22 cellular contexts compared by ENCODE assay signal in the genomic region with DNA sequence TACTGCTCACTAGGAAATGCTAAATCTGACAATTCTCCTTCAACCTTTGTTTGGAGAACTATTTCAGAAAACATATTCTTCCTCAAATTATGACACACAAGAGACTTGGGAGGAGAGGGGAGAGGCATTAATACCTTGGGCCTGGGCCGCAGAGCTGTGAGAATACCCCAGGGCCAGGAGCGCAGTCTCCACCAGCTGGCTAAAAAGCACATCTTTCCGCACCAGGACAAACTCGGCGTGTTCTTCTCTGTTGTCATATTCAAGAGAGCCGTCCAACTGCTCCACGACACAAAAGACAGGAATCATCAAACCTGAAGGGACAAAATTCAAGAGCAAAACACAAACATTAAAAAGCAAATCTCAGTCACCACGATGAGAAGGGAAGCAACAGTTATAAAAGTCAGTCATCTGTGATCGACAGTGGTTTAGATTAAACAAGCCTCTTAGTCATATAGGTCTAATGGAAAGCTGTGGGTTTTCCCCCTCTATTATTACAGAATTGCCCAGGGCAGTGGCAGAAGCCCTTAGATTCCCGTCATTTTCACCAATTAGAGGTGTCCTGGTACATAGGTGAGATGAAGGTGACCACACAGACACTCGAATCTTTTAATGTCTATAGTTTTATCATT. TPM values are rescaled to one million over a fixed set of nuclear protein-coding genes. Genes with fewer than 3 reads are reported as not detected.
DNase-seq lines count a peak whose midpoint lies in the region; ATAC-seq and TF ChIP-seq lines count a peak whose summit lies in the region.
"Had no signal": no experiment of that assay in that cellular context is flagged by ENCODE, and none has a peak within 500 bp of the region (broad histone marks: within the 10 kb centered on the region; RNA-seq: fewer than 3 reads in every experiment).

No MANE protein-coding gene starts in this region.

- H3K36me3 Mint-ChIP-seq in GM23338 (ENCODE audit: low read depth): no peaks in the 10 kb centered on the region
- H3K36me3 Mint-ChIP-seq: activated CD8-positive, alpha-beta memory T cell treated with anti-CD3 and anti-CD28 coated beads, Interleukin-2, amount 10 ng/mL, durations not matched to agents 7 days and 5 days had no signal

- ATAC-seq in GM23338 (peak; percentile 63), HG03139 (IDR thresholded peaks at IDR 0.05; ENCODE audit: unreplicated experiment) (no peak)
- ATAC-seq: activated CD4-positive, CD25-positive, alpha-beta regulatory T cell treated with anti-CD3 and anti-CD28 coated beads, Interleukin-2, amount 50 U/mL, for 24 hours; activated CD8-positive, alpha-beta memory T cell treated with anti-CD3 and anti-CD28 coated beads, Interleukin-2, amount 10 ng/mL, durations not matched to agents 7 days and 5 days; activated T-helper 17 cell treated with anti-CD3 and anti-CD28 coated beads, Interleukin-2, amount 50 U/mL, for 72 hours; foreskin keratinocyte; left lobe of liver; right cardiac atrium had no signal

- H3K4me1 Mint-ChIP-seq in GM23338: peaks cover 31% of the 10 kb centered on the region
- H3K4me1 Mint-ChIP-seq: activated CD8-positive, alpha-beta memory T cell treated with anti-CD3 and anti-CD28 coated beads, Interleukin-2, amount 10 ng/mL, durations not matched to agents 7 days and 5 days; activated T-helper 17 cell treated with anti-CD3 and anti-CD28 coated beads, Interleukin-2, amount 50 U/mL, for 72 hours had no signal

- no peaks in the 10 kb centered on the region for H3F3A ChIP-seq in GM23338 (replicated peaks; ENCODE audit: low read depth)

- H4K20me1 ChIP-seq in GM23338 (replicated peaks; ENCODE audit: insufficient read depth): no peaks in the 10 kb centered on the region
- H4K20me1 ChIP-seq in OCI-LY3 (ENCODE audit: insufficient read depth, low read length): peaks cover 10% of the 10 kb centered on the region; the same call in 1 of the 2 replicates

- H3K4me1 ChIP-seq in BE2C (no peaks in the 10 kb centered on the region), GM23338 (ENCODE audit: insufficient read depth) (peaks cover 36% of the 10 kb centered on the region), OCI-LY3 (ENCODE audit: low read length) (peaks cover 8% of the 10 kb centered on the region), iPS-20b (ENCODE audit: insufficient read depth, low read length) (peaks cover 35% of the 10 kb centered on the region)
- H3K4me1 ChIP-seq: foreskin keratinocyte had no signal

- H3K27me3 ChIP-seq in BE2C (no peaks in the 10 kb centered on the region), GM23338 (ENCODE audit: insufficient read depth) (no peaks in the 10 kb centered on the region), OCI-LY3 (ENCODE audit: low read depth, low read length) (peaks cover 15% of the 10 kb centered on the region), iPS-20b (ENCODE audit: insufficient read depth, low read length) (no peaks in the 10 kb centered on the region)
- H3K27me3 ChIP-seq: foreskin keratinocyte, transverse colon had no signal

- H3K9me2 ChIP-seq in GM23338 (ENCODE audit: insufficient read depth): no peaks in the 10 kb centered on the region

- no peak overlapping the region for H3K4me3 Mint-ChIP-seq in GM23338
- H3K4me3 Mint-ChIP-seq: activated CD8-positive, alpha-beta memory T cell treated with anti-CD3 and anti-CD28 coated beads, Interleukin-2, amount 10 ng/mL, durations not matched to agents 7 days and 5 days; activated T-helper 17 cell treated with anti-CD3 and anti-CD28 coated beads, Interleukin-2, amount 50 U/mL, for 72 hours; dendritic cell treated with granulocyte-macrophage colony-stimulating factor and Interleukin-4, amounts not matched to agents 40 ng/mL and 50 ng/mL, for 4 days; T-helper 2 cell treated with Interferon-gamma antibody and Interleukin-4, amounts not matched to agents 5 μg/mL and 100 μg/mL, for 36 hours had no signal

- H3K27ac ChIP-seq in GM23338 (ENCODE audit: low read depth) (no peak overlapping the region), OCI-LY3 (ENCODE audit: low read length) (no peak overlapping the region), iPS-20b (ENCODE audit: low read length) (no peak overlapping the region)
- H3K27ac ChIP-seq: foreskin keratinocyte, neutrophil, transverse colon had no signal

- 0 out of 2 replicates have a peak overlapping the region, but pooled peaks have one; percentile 6 for H3K4me2 ChIP-seq in GM23338
- peak overlapping the region; percentile 36 for H3K4me2 ChIP-seq in OCI-LY3 (ENCODE audit: low read length)

- no peaks in the 10 kb centered on the region for H3K9me3 ChIP-seq in BE2C
- no peaks in the 10 kb centered on the region for H3K9me3 ChIP-seq in OCI-LY3 (ENCODE audit: insufficient read depth, low read length)
- no peaks in the 10 kb centered on the region for H3K9me3 ChIP-seq in iPS-20b (ENCODE audit: insufficient read depth, low read depth, low read length)
- H3K9me3 ChIP-seq: neutrophil, transverse colon had no signal

- no peaks in the 10 kb centered on the region for H3K27me3 Mint-ChIP-seq in GM23338 (ENCODE audit: insufficient read depth, low read depth, poor library complexity)
- H3K27me3 Mint-ChIP-seq: dendritic cell treated with granulocyte-macrophage colony-stimulating factor and Interleukin-4, amounts not matched to agents 40 ng/mL and 50 ng/mL, for 4 days had no signal

- H3K9ac ChIP-seq in OCI-LY3 (ENCODE audit: low read length) (no peak overlapping the region), iPS-20b (ENCODE audit: low read depth, low read length) (peak overlapping the region; percentile 7; the same call in 1 of the 2 replicates)

- H3K4me3 ChIP-seq in BE2C (ENCODE audit: low read depth, low read length) (no peak overlapping the region), GM23338 (no peak overlapping the region), OCI-LY3 (ENCODE audit: low read length) (no peak overlapping the region), iPS-20b (ENCODE audit: low read length) (no peak overlapping the region)
- H3K4me3 ChIP-seq: transverse colon had no signal

- peak overlapping the region; percentile 15 for H3K27ac Mint-ChIP-seq in GM23338
- H3K27ac Mint-ChIP-seq: activated CD8-positive, alpha-beta memory T cell treated with anti-CD3 and anti-CD28 coated beads, Interleukin-2, amount 10 ng/mL, durations not matched to agents 7 days and 5 days; activated T-helper 17 cell treated with anti-CD3 and anti-CD28 coated beads, Interleukin-2, amount 50 U/mL, for 72 hours; dendritic cell treated with granulocyte-macrophage colony-stimulating factor and Interleukin-4, amounts not matched to agents 40 ng/mL and 50 ng/mL, for 4 days; T-helper 2 cell treated with Interferon-gamma antibody and Interleukin-4, amounts not matched to agents 5 μg/mL and 100 μg/mL, for 36 hours had no signal

- H3K36me3 ChIP-seq in BE2C (no peaks in the 10 kb centered on the region), GM23338 (ENCODE audit: insufficient read depth) (no peaks in the 10 kb centered on the region), OCI-LY3 (replicated peaks; ENCODE audit: low read depth, low read length) (no peaks in the 10 kb centered on the region), iPS-20b (ENCODE audit: insufficient read depth, low read depth, low read length) (no peaks in the 10 kb centered on the region)
- H3K36me3 ChIP-seq: neutrophil had no signal

- H3K9me3 Mint-ChIP-seq in GM23338: no peaks in the 10 kb centered on the region
- H3K9me3 Mint-ChIP-seq: activated T-helper 17 cell treated with anti-CD3 and anti-CD28 coated beads, Interleukin-2, amount 50 U/mL, for 72 hours; dendritic cell treated with granulocyte-macrophage colony-stimulating factor and Interleukin-4, amounts not matched to agents 40 ng/mL and 50 ng/mL, for 4 days; T-helper 2 cell treated with Interferon-gamma antibody and Interleukin-4, amounts not matched to agents 5 μg/mL and 100 μg/mL, for 36 hours had no signal

- peak; percentile 23; the same call in 1 of the 2 replicates for TF ChIP-seq CTCF in BE2C (IDR thresholded peaks at IDR 0.05; ENCODE audit: low read depth, low read length)
- TF ChIP-seq CTCF in GM23338 (conservative IDR thresholded peaks at IDR 0.05; ENCODE audit: low read depth in 2 of 2): peak in 1 of 2 experiments; percentile 49; a peak in 2 of 4 replicates
- TF ChIP-seq CTCF in OCI-LY3 (IDR thresholded peaks at IDR 0.05; ENCODE audit: low read depth, low read length): no peak

- H2AFZ ChIP-seq in GM23338 (no peak overlapping the region; the same call in 1 of the 2 replicates), OCI-LY3 (ENCODE audit: low read depth, low read length) (no peak overlapping the region)

- DNase-seq in BE2C (no peak), GM23338 (ENCODE audit: low spot score) (no peak), KG1 (lab: John Stamatoyannopoulos, UW) (no peak)
- no peak for DNase-seq in activated effector memory CD4-positive, alpha-beta T cell treated with Interleukin-2 at 50 U/mL for 16 hours
- no peak for DNase-seq in activated CD8-positive, alpha-beta memory T cell treated with anti-CD3 and anti-CD28 coated beads for 24 hours
- DNase-seq: activated CD8-positive, alpha-beta memory T cell treated with anti-CD3 and anti-CD28 coated beads, Interleukin-2, amount 10 ng/mL, durations not matched to agents 7 days and 5 days; foreskin keratinocyte; NCI-H1436 treated with DMSO at 0.1 percent for 48 hours; NCI-H524; right cardiac atrium; stimulated activated naive CD4-positive, alpha-beta T cell treated with Interleukin-2 at 50 U/mL for 16 hours; transverse colon had no signal

- H3K79me2 ChIP-seq in GM23338 (replicated peaks; ENCODE audit: insufficient read depth) (no peaks in the 10 kb centered on the region), OCI-LY3 (ENCODE audit: low read length) (no peaks in the 10 kb centered on the region)

TF ChIP-seq in GM23338, 12 proteins besides CTCF, POLR2A, EP300 and RAD21 (continues in another document):
- TF ChIP-seq EZH2phosphoT487 (IDR thresholded peaks at IDR 0.05; ENCODE audit: unreplicated experiment): no peak
- no peak for TF ChIP-seq STAT1 (IDR thresholded peaks at IDR 0.05; ENCODE audit: unreplicated experiment)
- no peak for TF ChIP-seq CREB1 (CRISPR knock-in tag; IDR thresholded peaks at IDR 0.05; ENCODE audit: low read depth)
- TF ChIP-seq, protein P1, sequence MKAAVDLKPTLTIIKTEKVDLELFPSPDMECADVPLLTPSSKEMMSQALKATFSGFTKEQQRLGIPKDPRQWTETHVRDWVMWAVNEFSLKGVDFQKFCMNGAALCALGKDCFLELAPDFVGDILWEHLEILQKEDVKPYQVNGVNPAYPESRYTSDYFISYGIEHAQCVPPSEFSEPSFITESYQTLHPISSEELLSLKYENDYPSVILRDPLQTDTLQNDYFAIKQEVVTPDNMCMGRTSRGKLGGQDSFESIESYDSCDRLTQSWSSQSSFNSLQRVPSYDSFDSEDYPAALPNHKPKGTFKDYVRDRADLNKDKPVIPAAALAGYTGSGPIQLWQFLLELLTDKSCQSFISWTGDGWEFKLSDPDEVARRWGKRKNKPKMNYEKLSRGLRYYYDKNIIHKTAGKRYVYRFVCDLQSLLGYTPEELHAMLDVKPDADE (IDR thresholded peaks at IDR 0.05): no peak
- TF ChIP-seq EZH2 (IDR thresholded peaks at IDR 0.05; ENCODE audit: low read depth, unreplicated experiment): no peak
- TF ChIP-seq ZNF331 (CRISPR knock-in tag; IDR thresholded peaks at IDR 0.05; ENCODE audit: low read depth): no peak
- no peak for TF ChIP-seq NANOG (IDR thresholded peaks at IDR 0.05; ENCODE audit: borderline replicate concordance)

RNA-seq across cellular contexts. Expression of a gene that starts 24.4 kb away (rescaled TPM):
- 3.2 TPM for polyA plus RNA-seq in BE2C (2012; ENCODE audit: insufficient read depth, insufficient read length, low read depth)
- 5.7 and 6.0 TPM in 2 replicates for total RNA-seq in GM23338 (2014; rRNA removed; shearing (Covaris generic))
- polyA plus RNA-seq in GM23338 (2016; fragmentation: Nextera tagmentation; extraction: Ambion mirVana): 1.6 and 2.0 TPM in 2 replicates
- total RNA-seq: G401 had no signal
